ENCODE assay signal across 13 cellular contexts in the genomic region with DNA sequence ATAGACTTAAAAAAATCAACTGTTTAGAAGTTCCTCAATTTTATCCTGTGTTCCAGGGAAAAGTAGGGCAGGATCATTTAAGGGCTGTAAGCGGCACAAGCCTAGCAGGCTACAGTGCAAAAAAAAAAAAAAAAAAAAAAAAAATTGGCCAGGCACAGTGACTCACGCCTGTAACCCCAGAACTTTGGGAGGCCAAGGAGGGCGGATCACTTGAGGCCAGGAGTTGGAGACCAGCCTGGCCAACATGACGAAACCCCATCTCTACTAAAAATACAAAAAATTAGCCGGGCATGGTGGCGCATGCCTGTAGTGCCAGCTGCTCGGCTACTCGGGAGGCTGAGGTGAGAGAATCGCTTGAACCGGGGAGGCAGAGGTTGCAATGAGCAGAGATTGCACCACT. TPM values are rescaled to one million over a fixed set of nuclear protein-coding genes. Genes with fewer than 3 reads are reported as not detected.
A peak's percentile ranks its signal among the peaks of the same experiment; 100 is the strongest.
DNase-seq lines count a peak whose midpoint lies in the region; ATAC-seq and TF ChIP-seq lines count a peak whose summit lies in the region.
"Not testable (repeated sequence)": the region's sequence is repeated elsewhere in the genome, so short reads cannot be mapped to it uniquely, and the experiment has no call there.
"Had no signal": no experiment of that assay in that cellular context is flagged by ENCODE, and none has a peak within 500 bp of the region (broad histone marks: within the 10 kb centered on the region; RNA-seq: fewer than 3 reads in every experiment).

No MANE protein-coding gene starts in this region.

- H3K36me3 Mint-ChIP-seq in MCF 10A (ENCODE audit: insufficient read depth, unreplicated experiment) = not testable (repeated sequence)

- not testable (repeated sequence) for H2AFZ ChIP-seq in GM23248

- not testable (repeated sequence) for H3K4me1 ChIP-seq in GM23248 (ENCODE audit: insufficient read depth); psoas muscle
- peaks cover 54% of the 10 kb centered on the region for H3K4me1 ChIP-seq in SJCRH30

- ATAC-seq in psoas muscle = peak in 3 of 4 donors; percentile 47 to 74 (median 51)

- H3F3A ChIP-seq in GM23248 (ENCODE audit: insufficient read depth) = not testable (repeated sequence)

- not testable (repeated sequence) for H3K4me3 Mint-ChIP-seq in MCF 10A (ENCODE audit: unreplicated experiment)

- not testable (repeated sequence) for H4K20me1 ChIP-seq in GM23248 (ENCODE audit: insufficient read depth)

- 76 to 80% methylated on average over 9 to 10 of the region's 10 CpGs for WGBS in GM23248 (ENCODE audit: low coverage in 1 of 2, low lambda C conversion rate in 2 of 2, missing lambda C conversion rate in 2 of 2), 2 experiments
- WGBS in psoas muscle, 3 donors = 52 to 72% (median 63%) methylated on average over 10 of the region's 10 CpGs

- H3K4me3 ChIP-seq in GM23248; MG63; SJCRH30; fibroblast of mammary gland (ENCODE audit: control insufficient read depth, low read depth, low read length); psoas muscle: not testable (repeated sequence)

- not testable (repeated sequence) for H3K9ac ChIP-seq in GM23248

- intact Hi-C loops in MCF 10A (cut with micrococcal nuclease); psoas muscle (cut with DNase I): not testable (repeated sequence)

- in situ Hi-C loops in GM23248 (cut with MboI) = not testable (repeated sequence)

- not testable (repeated sequence) for H3K27ac Mint-ChIP-seq in MCF 10A (ENCODE audit: low read depth, unreplicated experiment)

- H3K27me3 Mint-ChIP-seq in MCF 10A (ENCODE audit: insufficient read depth, unreplicated experiment) = not testable (repeated sequence)

- POLR2A ChIA-PET in MCF 10A (lab: Yijun Ruan, JAX) = not testable (repeated sequence)

- not testable (repeated sequence) for H3K4me1 Mint-ChIP-seq in MCF 10A (ENCODE audit: insufficient read depth, unreplicated experiment)

- TF ChIP-seq CTCF in MCF 10A (IDR thresholded peaks at IDR 0.05; ENCODE audit: unreplicated experiment); fibroblast of mammary gland (conservative IDR thresholded peaks at IDR 0.05; ENCODE audit: control insufficient read depth, insufficient read depth, low read depth, low read length); psoas muscle (IDR thresholded peaks at IDR 0.05): not testable (repeated sequence)

- H3K36me3 ChIP-seq in GM23248 (ENCODE audit: low read depth); MG63; SJCRH30; psoas muscle (ENCODE audit: insufficient read depth in 1 of 2, low read depth in 1 of 2): not testable (repeated sequence)

- H3K79me2 ChIP-seq in GM23248 (ENCODE audit: insufficient read depth) = not testable (repeated sequence)

- not testable (repeated sequence) for H3K9me2 ChIP-seq in GM23248 (ENCODE audit: insufficient read depth)

- H3K27me3 ChIP-seq in GM23248 (replicated peaks; ENCODE audit: insufficient read depth); MG63; SJCRH30; psoas muscle (ENCODE audit: insufficient read depth in 3 of 3, low read length in 2 of 3): not testable (repeated sequence)

- not testable (repeated sequence) for BruUV-seq in MCF 10A (replicated peaks; lab: Mats Ljungman, UMichigan)

- not testable (repeated sequence) for H3K9me3 Mint-ChIP-seq in MCF 10A (ENCODE audit: unreplicated experiment)

- not testable (repeated sequence) for H3K27ac ChIP-seq in GM23248, SJCRH30, psoas muscle

- DNase-seq in GM23248 = peak; percentile 3
- DNase-seq in HT1080 (ENCODE audit: low read depth) = peak; percentile 10
- peak; percentile 85 for DNase-seq in MG63
- DNase-seq in SJCRH30 = peak; percentile 60 to 61
- DNase-seq in MCF 10A (ENCODE audit: unreplicated experiment) = peak; percentile 61
- peak; percentile 16 for DNase-seq in fibroblast of mammary gland (ENCODE audit: low read depth)
- peak in 1 of 2 donors; percentile 61 for DNase-seq in psoas muscle
- peak; percentile 33 for DNase-seq in stromal cell of bone marrow (ENCODE audit: low read depth)

- CTCF ChIA-PET in MCF 10A (lab: Yijun Ruan, JAX) = interaction anchor here (0.5 to 2.0 kb wide), 4 partner anchors 8 to 258 kb away, joined by 3 to 7 read pairs (median 3); no protein-coding TSS in a partner anchor

- H3K4me2 ChIP-seq in GM23248 (ENCODE audit: unreplicated experiment) = not testable (repeated sequence)

- H3K9me3 ChIP-seq in GM23248 (ENCODE audit: low read depth); MG63; SJCRH30 (replicated peaks); psoas muscle: not testable (repeated sequence)

RNA-seq across cellular contexts. Expression of a gene that starts 28.1 kb away (rescaled TPM):
- total RNA-seq in GM23248 (2014; rRNA removed; shearing (Covaris generic)) = 0.11 and 0.51 TPM in 2 replicates
- 0.09 and 0.16 TPM in 2 replicates for polyA plus RNA-seq in GM23248 (2016; fragmentation: Nextera tagmentation; extraction: Ambion mirVana)
- total RNA-seq in HT1080 (2014; rRNA removed; shearing (Covaris generic)) = 0.03 TPM in 1 of 2 replicates, not detected in the other
- not detected in 2 replicates for polyA plus RNA-seq in HT1080 (2015; cell fraction: cytosol; rRNA removed)
- polyA plus RNA-seq in HT1080 (2015; cell fraction: nucleus; rRNA removed) = not detected in 2 replicates
- total RNA-seq in MG63 (2014; rRNA removed; shearing (Covaris generic); ENCODE audit: low replicate concordance) = 13.7 and 29.4 TPM in 2 replicates
- total RNA-seq in SJCRH30 (2014; rRNA removed; shearing (Covaris generic)) = 93.4 and 102 TPM in 2 replicates
- total RNA-seq in MCF 10A (2022) = 0.09 and 0.10 TPM in 2 replicates
- total RNA-seq in psoas muscle = 1 to 10 TPM in 2 of 4 donors, under 1 TPM in 2; 0.32 to 6.6 (median 1.3) TPM
- 1 to 10 TPM in 1 of 3 donors, under 1 TPM in 2; 0.08 to 1.6 (median 0.55) TPM for polyA plus RNA-seq in psoas muscle
- total RNA-seq: CD4-positive, alpha-beta T cell; CD8-positive, alpha-beta memory T cell; G401; H7 had no signal
- polyA plus RNA-seq: CD14-positive monocyte; CD8-positive, alpha-beta memory T cell had no signal
